In genomic region chr20:49046087-49046900, GRCh38 we compare ENCODE assay signal across 1 cellular context.
TF ChIP-seq lines count a peak whose summit lies in the region.

Gene CSE1L, plus strand, starts transcription at chr20:49046312. Its CDS starts 12,152 bp downstream, at chr20:49058464.

TF ChIP-seq in K562, 482 proteins besides CTCF, POLR2A, EP300 and RAD21 (continued from another document and continues in another):
- TF ChIP-seq UBTF (IDR thresholded peaks at IDR 0.05; ENCODE audit: borderline replicate concordance in 1 of 2, low read depth in 2 of 2, low read length in 2 of 2) (0 out of 4 replicates have a peak, but pooled peaks of 1 of the 2 experiments have one; percentile 39), ZNF311 (CRISPR knock-in tag; IDR thresholded peaks at IDR 0.05) (no peak), ZNF134 (CRISPR knock-in tag; conservative IDR thresholded peaks at IDR 0.05) (no peak), ZNF707 (CRISPR knock-in tag; conservative IDR thresholded peaks at IDR 0.05) (no peak), MGA (IDR thresholded peaks at IDR 0.05) (no peak), TFAP4 (CRISPR knock-in tag; IDR thresholded peaks at IDR 0.05; ENCODE audit: borderline replicate concordance) (peak; percentile 59; the same call in 1 of the 2 replicates), SREBF2 (CRISPR knock-in tag; IDR thresholded peaks at IDR 0.05) (no peak), L3MBTL2 (IDR thresholded peaks at IDR 0.05) (peak; percentile 93), PURB (CRISPR knock-in tag; IDR thresholded peaks at IDR 0.05; ENCODE audit: low read depth) (no peak), HEY1 (CRISPR knock-in tag; IDR thresholded peaks at IDR 0.05; ENCODE audit: borderline replicate concordance) (no peak), CEBPG (CRISPR knock-in tag; IDR thresholded peaks at IDR 0.05) (no peak), CEBPG (tag; conservative IDR thresholded peaks at IDR 0.05 in 1 of 2, IDR thresholded peaks at IDR 0.05 in 1 of 2) (no peak), NR2F6 (CRISPR knock-in tag; IDR thresholded peaks at IDR 0.05) (no peak), HDAC3 (IDR thresholded peaks at IDR 0.05; ENCODE audit: borderline replicate concordance, partially characterized antibody) (no peak), EGR1 (conservative IDR thresholded peaks at IDR 0.05) (no peak), ZNF384 (IDR thresholded peaks at IDR 0.05; ENCODE audit: low read depth, low read length) (no peak), JUND (IDR thresholded peaks at IDR 0.05; ENCODE audit: borderline replicate concordance, low read depth, low read length) (no peak; the same call in 1 of the 2 replicates), JUND (tag; IDR thresholded peaks at IDR 0.05; ENCODE audit: borderline replicate concordance, low read depth, low read length) (peak; percentile 58; the same call in 1 of the 3 replicates), SMAD3 (CRISPR knock-in tag; conservative IDR thresholded peaks at IDR 0.05) (0 out of 2 replicates have a peak, but pooled peaks have one; percentile 12), POLR3A (IDR thresholded peaks at IDR 0.05; ENCODE audit: borderline replicate concordance, extremely low read depth, insufficient read depth, insufficient read length) (no peak), FOXK2 (conservative IDR thresholded peaks at IDR 0.05 in 1 of 2, IDR thresholded peaks at IDR 0.05 in 1 of 2; ENCODE audit: low read depth in 2 of 2) (no peak), NR3C1 (CRISPR knock-in tag; IDR thresholded peaks at IDR 0.05) (peak; percentile 88), PPARD (CRISPR knock-in tag; IDR thresholded peaks at IDR 0.05) (no peak), HBP1 (CRISPR knock-in tag; IDR thresholded peaks at IDR 0.05) (no peak), SRSF9 (IDR thresholded peaks at IDR 0.05; ENCODE audit: borderline replicate concordance, low read depth, low read length) (no peak), MAFG (tag; conservative IDR thresholded peaks at IDR 0.05) (no peak), FOXM1 (IDR thresholded peaks at IDR 0.05; ENCODE audit: low read depth) (no peak), FOXM1 (CRISPR knock-in tag; IDR thresholded peaks at IDR 0.05; ENCODE audit: low read depth) (peak; percentile 79; the same call in 1 of the 2 replicates), TBP (optimal IDR thresholded peaks at IDR 0.05; ENCODE audit: low read depth, low read length) (peak; percentile 93), ZNF561 (CRISPR knock-in tag; conservative IDR thresholded peaks at IDR 0.05) (no peak), TAF9B (IDR thresholded peaks at IDR 0.05; ENCODE audit: partially characterized antibody) (peak; percentile 86), ZEB2 (IDR thresholded peaks at IDR 0.05) (no peak), ZNF436 (CRISPR knock-in tag; IDR thresholded peaks at IDR 0.05) (no peak; the same call in 1 of the 2 replicates), ZNF586 (CRISPR knock-in tag; conservative IDR thresholded peaks at IDR 0.05) (0 out of 2 replicates have a peak, but pooled peaks have one; percentile 17), PHF20 (IDR thresholded peaks at IDR 0.05; ENCODE audit: partially characterized antibody) (peak; percentile 75), MYNN (IDR thresholded peaks at IDR 0.05) (0 out of 2 replicates have a peak, but pooled peaks have one; percentile 24), MYNN (CRISPR knock-in tag; IDR thresholded peaks at IDR 0.05) (no peak)
- TF ChIP-seq, protein P1, sequence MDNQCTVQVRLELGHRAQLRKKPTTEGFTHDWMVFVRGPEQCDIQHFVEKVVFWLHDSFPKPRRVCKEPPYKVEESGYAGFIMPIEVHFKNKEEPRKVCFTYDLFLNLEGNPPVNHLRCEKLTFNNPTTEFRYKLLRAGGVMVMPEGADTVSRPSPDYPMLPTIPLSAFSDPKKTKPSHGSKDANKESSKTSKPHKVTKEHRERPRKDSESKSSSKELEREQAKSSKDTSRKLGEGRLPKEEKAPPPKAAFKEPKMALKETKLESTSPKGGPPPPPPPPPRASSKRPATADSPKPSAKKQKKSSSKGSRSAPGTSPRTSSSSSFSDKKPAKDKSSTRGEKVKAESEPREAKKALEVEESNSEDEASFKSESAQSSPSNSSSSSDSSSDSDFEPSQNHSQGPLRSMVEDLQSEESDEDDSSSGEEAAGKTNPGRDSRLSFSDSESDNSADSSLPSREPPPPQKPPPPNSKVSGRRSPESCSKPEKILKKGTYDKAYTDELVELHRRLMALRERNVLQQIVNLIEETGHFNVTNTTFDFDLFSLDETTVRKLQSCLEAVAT (IDR thresholded peaks at IDR 0.05) = peak in 1 of 2 experiments; percentile 79; a peak in 2 of 4 replicates
- TF ChIP-seq, protein P2, sequence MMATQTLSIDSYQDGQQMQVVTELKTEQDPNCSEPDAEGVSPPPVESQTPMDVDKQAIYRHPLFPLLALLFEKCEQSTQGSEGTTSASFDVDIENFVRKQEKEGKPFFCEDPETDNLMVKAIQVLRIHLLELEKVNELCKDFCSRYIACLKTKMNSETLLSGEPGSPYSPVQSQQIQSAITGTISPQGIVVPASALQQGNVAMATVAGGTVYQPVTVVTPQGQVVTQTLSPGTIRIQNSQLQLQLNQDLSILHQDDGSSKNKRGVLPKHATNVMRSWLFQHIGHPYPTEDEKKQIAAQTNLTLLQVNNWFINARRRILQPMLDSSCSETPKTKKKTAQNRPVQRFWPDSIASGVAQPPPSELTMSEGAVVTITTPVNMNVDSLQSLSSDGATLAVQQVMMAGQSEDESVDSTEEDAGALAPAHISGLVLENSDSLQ (IDR thresholded peaks at IDR 0.05) = peak; percentile 98
- TF ChIP-seq, protein P3, sequence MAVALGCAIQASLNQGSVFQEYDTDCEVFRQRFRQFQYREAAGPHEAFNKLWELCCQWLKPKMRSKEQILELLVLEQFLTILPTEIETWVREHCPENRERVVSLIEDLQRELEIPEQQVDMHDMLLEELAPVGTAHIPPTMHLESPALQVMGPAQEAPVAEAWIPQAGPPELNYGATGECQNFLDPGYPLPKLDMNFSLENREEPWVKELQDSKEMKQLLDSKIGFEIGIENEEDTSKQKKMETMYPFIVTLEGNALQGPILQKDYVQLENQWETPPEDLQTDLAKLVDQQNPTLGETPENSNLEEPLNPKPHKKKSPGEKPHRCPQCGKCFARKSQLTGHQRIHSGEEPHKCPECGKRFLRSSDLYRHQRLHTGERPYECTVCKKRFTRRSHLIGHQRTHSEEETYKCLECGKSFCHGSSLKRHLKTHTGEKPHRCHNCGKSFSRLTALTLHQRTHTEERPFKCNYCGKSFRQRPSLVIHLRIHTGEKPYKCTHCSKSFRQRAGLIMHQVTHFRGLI (CRISPR knock-in tag; IDR thresholded peaks at IDR 0.05) = no peak
- TF ChIP-seq, protein P4, sequence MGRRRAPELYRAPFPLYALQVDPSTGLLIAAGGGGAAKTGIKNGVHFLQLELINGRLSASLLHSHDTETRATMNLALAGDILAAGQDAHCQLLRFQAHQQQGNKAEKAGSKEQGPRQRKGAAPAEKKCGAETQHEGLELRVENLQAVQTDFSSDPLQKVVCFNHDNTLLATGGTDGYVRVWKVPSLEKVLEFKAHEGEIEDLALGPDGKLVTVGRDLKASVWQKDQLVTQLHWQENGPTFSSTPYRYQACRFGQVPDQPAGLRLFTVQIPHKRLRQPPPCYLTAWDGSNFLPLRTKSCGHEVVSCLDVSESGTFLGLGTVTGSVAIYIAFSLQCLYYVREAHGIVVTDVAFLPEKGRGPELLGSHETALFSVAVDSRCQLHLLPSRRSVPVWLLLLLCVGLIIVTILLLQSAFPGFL (CRISPR knock-in tag; IDR thresholded peaks at IDR 0.05) = no peak
